In genomic region chr1:145985129-145985501, GRCh38 we compare ENCODE assay signal across 10 cellular contexts. TPM values are rescaled to one million over a fixed set of nuclear protein-coding genes. Genes with fewer than 3 reads are reported as not detected.
A peak's percentile ranks its signal among the peaks of the same experiment; 100 is the strongest.
DNase-seq lines count a peak whose midpoint lies in the region; ATAC-seq and TF ChIP-seq lines count a peak whose summit lies in the region.
"Had no signal": no experiment of that assay in that cellular context is flagged by ENCODE, and none has a peak within 500 bp of the region (broad histone marks: within the 10 kb centered on the region; RNA-seq: fewer than 3 reads in every experiment).

No MANE protein-coding gene starts in this region.

- CTCF ChIA-PET in activated CD8-positive, alpha-beta memory T cell treated with anti-CD3 and anti-CD28 coated beads, Interleukin-2, amount 10 ng/mL, durations not matched to agents 7 days and 5 days (lab: Charles Lee) = interaction anchor here (0.8 to 13.2 kb wide), 7 partner anchors 6 to 48 kb away, joined by 3 to 160 read pairs (median 3); no protein-coding TSS in a partner anchor

- H3K27ac ChIP-seq in body of pancreas (peak overlapping the region; percentile 49 to 79 (median 75)), mesodermal cell (ENCODE audit: low read depth, low read length, severe bottlenecking) (peak overlapping the region; percentile 75), thyroid gland (peak overlapping the region; percentile 72 to 98 (median 96))

- ATAC-seq in activated CD8-positive, alpha-beta memory T cell treated with anti-CD3 and anti-CD28 coated beads, Interleukin-2, amount 10 ng/mL, durations not matched to agents 7 days and 5 days = no peak
- ATAC-seq in body of pancreas = no peak
- ATAC-seq in GM21576 (IDR thresholded peaks at IDR 0.05; ENCODE audit: unreplicated experiment) = no peak

- H3K9me3 ChIP-seq in body of pancreas = no peaks in the 10 kb centered on the region
- H3K9me3 ChIP-seq in mesodermal cell (ENCODE audit: control insufficient read depth, low read length) = no peaks in the 10 kb centered on the region
- no peaks in the 10 kb centered on the region for H3K9me3 ChIP-seq in thyroid gland

- no peaks in the 10 kb centered on the region for H3K27me3 Mint-ChIP-seq in activated CD8-positive, alpha-beta memory T cell treated with anti-CD3 and anti-CD28 coated beads, Interleukin-2, amount 10 ng/mL, durations not matched to agents 7 days and 5 days

- H3K4me1 ChIP-seq in body of pancreas = peaks cover 82% of the 10 kb centered on the region
- peaks cover 52% of the 10 kb centered on the region for H3K4me1 ChIP-seq in mesodermal cell (ENCODE audit: control insufficient read depth, insufficient read depth, low read length, poor library complexity, severe bottlenecking)
- H3K4me1 ChIP-seq in thyroid gland = peaks cover 46 to 86% of the 10 kb centered on the region in 2 donors

- no peak overlapping the region for H3K4me3 ChIP-seq in body of pancreas
- no peak overlapping the region for H3K4me3 ChIP-seq in mesodermal cell (ENCODE audit: extremely low read depth, insufficient read depth, low read length, poor library complexity, severe bottlenecking)
- no peak overlapping the region for H3K4me3 ChIP-seq in thyroid gland (replicated peaks in 1 of 3)

- no peak for DNase-seq in activated CD8-positive, alpha-beta memory T cell treated with anti-CD3 and anti-CD28 coated beads, Interleukin-2, amount 10 ng/mL, durations not matched to agents 7 days and 5 days
- no peak for DNase-seq in activated CD8-positive, alpha-beta memory T cell treated with anti-CD3 and anti-CD28 coated beads, Interleukin-2, amount 50 U/mL, for 48 hours
- DNase-seq in body of pancreas (peak in 2 of 4 donors; percentile 38 to 60), thyroid gland (peak; percentile 27 to 47), NCI-H1417 (lab: John Stamatoyannopoulos, UW) (no peak), G401 (ENCODE audit: low spot score) (no peak)

- intact Hi-C loops in body of pancreas (cut with DNase I) (no loop called here), thyroid gland (cut with DNase I) (no loop called here)

- H3K27me3 ChIP-seq in body of pancreas = no peaks in the 10 kb centered on the region
- H3K27me3 ChIP-seq in thyroid gland = no peaks in the 10 kb centered on the region

- H3K4me1 Mint-ChIP-seq in activated CD8-positive, alpha-beta memory T cell treated with anti-CD3 and anti-CD28 coated beads, Interleukin-2, amount 10 ng/mL, durations not matched to agents 7 days and 5 days = peaks cover 48% of the 10 kb centered on the region

- no peak overlapping the region for H3K4me3 Mint-ChIP-seq in activated CD8-positive, alpha-beta memory T cell treated with anti-CD3 and anti-CD28 coated beads, Interleukin-2, amount 10 ng/mL, durations not matched to agents 7 days and 5 days

- 39 to 45% methylated on average over 2 of the region's 2 CpGs for WGBS in body of pancreas, 2 donors
- WGBS in mesodermal cell (ENCODE audit: insufficient coverage in 2 of 2), 2 experiments = 80% methylated on average over 1 of the region's 2 CpGs; no CpG with 5 or more reads in 1 of the 2 experiments
- 75 to 80% methylated on average over 2 of the region's 2 CpGs for WGBS in thyroid gland, 2 donors

- in situ Hi-C loops in G401 (cut with HindIII; ENCODE audit: low sequenced_read_pairs) = no loop called here

- H3K36me3 ChIP-seq in body of pancreas (replicated peaks in 1 of 2; ENCODE audit: insufficient read depth in 1 of 2, low read depth in 2 of 2) = no peaks in the 10 kb centered on the region
- H3K36me3 ChIP-seq in mesodermal cell (ENCODE audit: control insufficient read depth, insufficient read depth, low read length) = no peaks in the 10 kb centered on the region
- H3K36me3 ChIP-seq in thyroid gland = no peaks in the 10 kb centered on the region

- no peaks in the 10 kb centered on the region for H3K9me3 Mint-ChIP-seq in activated CD8-positive, alpha-beta memory T cell treated with anti-CD3 and anti-CD28 coated beads, Interleukin-2, amount 10 ng/mL, durations not matched to agents 7 days and 5 days (ENCODE audit: low read depth)

- H3K36me3 Mint-ChIP-seq in activated CD8-positive, alpha-beta memory T cell treated with anti-CD3 and anti-CD28 coated beads, Interleukin-2, amount 10 ng/mL, durations not matched to agents 7 days and 5 days = no peaks in the 10 kb centered on the region

- H3K27ac Mint-ChIP-seq in activated CD8-positive, alpha-beta memory T cell treated with anti-CD3 and anti-CD28 coated beads, Interleukin-2, amount 10 ng/mL, durations not matched to agents 7 days and 5 days = peak overlapping the region; percentile 34

- TF ChIP-seq POLR2A in body of pancreas (IDR thresholded peaks at IDR 0.05) (no peak), thyroid gland (IDR thresholded peaks at IDR 0.05) (no peak)

- TF ChIP-seq CTCF in body of pancreas (IDR thresholded peaks at IDR 0.05) (no peak), thyroid gland (IDR thresholded peaks at IDR 0.05) (no peak)

RNA-seq across cellular contexts. Expression of gene TXNIP, which starts 11.3 kb away (rescaled TPM):
- total RNA-seq in activated CD8-positive, alpha-beta memory T cell treated with anti-CD3 and anti-CD28 coated beads, Interleukin-2, amount 10 ng/mL, durations not matched to agents 7 days and 5 days = 100 to 1,000 TPM; 127 to 207 TPM
- total RNA-seq in body of pancreas = 100 to 1,000 TPM; 414 to 820 TPM
- 144 TPM for polyA plus RNA-seq in mesodermal cell (2013, experiment 1 of 2)
- polyA plus RNA-seq in mesodermal cell (2013, experiment 2 of 2) = 135 TPM
- 1,000 to 10,000 TPM in 2 of 4 donors, 100 to 1,000 TPM in 2; 739 to 2,947 (median 1,128) TPM for total RNA-seq in thyroid gland
- 1.8 and 4.7 TPM in 2 replicates for total RNA-seq in G401 (2014; rRNA removed; shearing (Covaris generic))

RNA-seq across cellular contexts. Expression of gene POLR3GL, which starts 20.6 kb away (rescaled TPM):
- total RNA-seq in activated CD8-positive, alpha-beta memory T cell treated with anti-CD3 and anti-CD28 coated beads, Interleukin-2, amount 10 ng/mL, durations not matched to agents 7 days and 5 days = 10 to 100 TPM; 23.5 to 29.1 TPM
- total RNA-seq in body of pancreas (1 to 10 TPM; 7.8 to 8.6 TPM), thyroid gland (10 to 100 TPM; 12.5 to 36.4 (median 22.7) TPM)
- polyA plus RNA-seq in mesodermal cell (2013, experiment 1 of 2) = 28.8 TPM
- polyA plus RNA-seq in mesodermal cell (2013, experiment 2 of 2) = 30.3 TPM
- 13.4 and 13.5 TPM in 2 replicates for total RNA-seq in G401 (2014; rRNA removed; shearing (Covaris generic))

RNA-seq across cellular contexts. Expression of gene ANKRD34A, which starts 20.7 kb away (rescaled TPM):
- 1 to 10 TPM; 3.8 to 4.6 TPM for total RNA-seq in activated CD8-positive, alpha-beta memory T cell treated with anti-CD3 and anti-CD28 coated beads, Interleukin-2, amount 10 ng/mL, durations not matched to agents 7 days and 5 days
- total RNA-seq in body of pancreas (under 1 TPM in 1 of 2 donors, not detected in 1; 0.66 TPM), thyroid gland (1 to 10 TPM in 2 of 4 donors, under 1 TPM in 2; 0.13 to 2.0 (median 0.97) TPM)
- polyA plus RNA-seq in mesodermal cell (2013, experiment 1 of 2) = 1.1 TPM
- 0.71 TPM for polyA plus RNA-seq in mesodermal cell (2013, experiment 2 of 2)
- 2.5 and 16.1 TPM in 2 replicates for total RNA-seq in G401 (2014; rRNA removed; shearing (Covaris generic))

RNA-seq across cellular contexts. Expression of gene LIX1L, which starts 27.3 kb away (rescaled TPM):
- total RNA-seq in activated CD8-positive, alpha-beta memory T cell treated with anti-CD3 and anti-CD28 coated beads, Interleukin-2, amount 10 ng/mL, durations not matched to agents 7 days and 5 days = 10 to 100 TPM; 35.0 to 36.2 TPM
- total RNA-seq in body of pancreas (10 to 100 TPM in 1 of 2 donors, 1 to 10 TPM in 1; 8.3 to 16.5 TPM), thyroid gland (10 to 100 TPM; 18.7 to 26.9 (median 20.3) TPM)
- polyA plus RNA-seq in mesodermal cell (2013, experiment 1 of 2) = 35.9 TPM
- 30.4 TPM for polyA plus RNA-seq in mesodermal cell (2013, experiment 2 of 2)
- total RNA-seq in G401 (2014; rRNA removed; shearing (Covaris generic)) = 31.7 and 32.1 TPM in 2 replicates

RNA-seq across cellular contexts. Expression of gene HJV, which starts 36.4 kb away (rescaled TPM):
- total RNA-seq in activated CD8-positive, alpha-beta memory T cell treated with anti-CD3 and anti-CD28 coated beads, Interleukin-2, amount 10 ng/mL, durations not matched to agents 7 days and 5 days = not detected
- total RNA-seq in body of pancreas = not detected
- not detected for polyA plus RNA-seq in mesodermal cell (2013, experiment 1 of 2)
- not detected for polyA plus RNA-seq in mesodermal cell (2013, experiment 2 of 2)
- total RNA-seq in thyroid gland = not detected
- not detected in 2 replicates for total RNA-seq in G401 (2014; rRNA removed; shearing (Covaris generic))
- total RNA-seq: fibroblast of villous mesenchyme, NCI-H460 had no signal

Comparison
In these comparisons a context has a peak if more than half of its experiments do, and no peak if none do; other contexts are left out.
1. DNase-seq: peak in thyroid gland (2 of 2); none in activated CD8-positive, alpha-beta memory T cell treated with anti-CD3 and anti-CD28 coated beads, Interleukin-2, amount 10 ng/mL, durations not matched to agents 7 days and 5 days (single experiment), activated CD8-positive, alpha-beta memory T cell treated with anti-CD3 and anti-CD28 coated beads, Interleukin-2, amount 50 U/mL, for 48 hours (single experiment), NCI-H1417 (0 of 3) and G401 (single experiment).
2. RNA of gene TXNIP, which starts 11.3 kb away (total RNA-seq): 739 to 2,947 TPM in thyroid gland, 414 to 820 TPM in body of pancreas and 127 to 207 TPM in activated CD8-positive, alpha-beta memory T cell treated with anti-CD3 and anti-CD28 coated beads, Interleukin-2, amount 10 ng/mL, durations not matched to agents 7 days and 5 days; 1.8 to 4.7 TPM in G401; every median in the first group is over 10 times any median in the second.
3. Peak in every context shown above with its lines, with median percentiles within 50 percentile points of each other: H3K27ac ChIP-seq.